Comparison of ENCODE assay signal across 35 cellular contexts in genomic region chr13:102344410-102344809, GRCh38.
"Had no signal": no experiment of that assay in that cellular context is flagged by ENCODE, and none has a peak within 500 bp of the region (broad histone marks: within the 10 kb centered on the region; RNA-seq: fewer than 3 reads in every experiment).

No MANE protein-coding gene starts in this region.

- DNase-seq: Karpas-422, Kasumi-1, MG63, MM.1S, MV-4-11, NCI-H1048, NCI-H1092, NCI-H1092 treated with DMSO at 0.1 percent for 48 hours, NCI-H1105, NCI-H1105 treated with DMSO at 0.1 percent for 48 hours, NCI-H1417, NCI-H1417 treated with DMSO at 0.1 percent for 48 hours, NCI-H1436, NCI-H1436 treated with DMSO at 0.1 percent for 48 hours, NCI-H146, NCI-H1694, NCI-H1694 treated with DMSO at 0.1 percent for 48 hours, NCI-H187, NCI-H187 treated with DMSO at 0.1 percent for 48 hours, NCI-H1930, NCI-H2029, NCI-H2029 treated with DMSO at 0.1 percent for 48 hours, NCI-H2081, NCI-H2081 treated with DMSO at 0.1 percent for 48 hours, NCI-H2107, NCI-H2171, NCI-H2171 treated with DMSO at 0.1 percent for 48 hours, NCI-H2227 treated with DMSO at 0.1 percent for 48 hours, NCI-H226, NCI-H345, NCI-H446, NCI-H446 treated with DMSO at 0.1 percent for 48 hours, NCI-H510A, NCI-H510A treated with DMSO at 0.1 percent for 48 hours had no signal

- H3K4me3 ChIP-seq: MG63 had no signal

- H3K4me2 ChIP-seq: KMS-11 had no signal

- H3K9ac ChIP-seq: KMS-11 had no signal

- H3K36me3 ChIP-seq: MG63 had no signal

- H3K27ac ChIP-seq: KMS-11 had no signal

- H3K9me3 ChIP-seq: MG63 had no signal
